ENCODE assay signal across 21 cellular contexts in genomic region chr17:82258555-82258954, GRCh38. TPM values are rescaled to one million over a fixed set of nuclear protein-coding genes. Genes with fewer than 3 reads are reported as not detected.
DNase-seq lines count a peak whose midpoint lies in the region; ATAC-seq and TF ChIP-seq lines count a peak whose summit lies in the region.
"Had no signal": no experiment of that assay in that cellular context is flagged by ENCODE, and none has a peak within 500 bp of the region (broad histone marks: within the 10 kb centered on the region; RNA-seq: fewer than 3 reads in every experiment).

No MANE protein-coding gene starts in this region.

- H3K27ac ChIP-seq in ACC112 (ENCODE audit: low read depth, low read length) (peak overlapping the region; percentile 29; the same call in 1 of the 2 replicates), suprapubic skin (no peak overlapping the region)
- H3K27ac ChIP-seq in CD4-positive, CD25-positive, alpha-beta regulatory T cell (ENCODE audit: insufficient read depth, low read length, poor library complexity, severe bottlenecking), result no peak overlapping the region

- H3K4me1 ChIP-seq in ACC112 (ENCODE audit: control insufficient read depth, insufficient read depth, low read length, unreplicated experiment) (no peaks in the 10 kb centered on the region), suprapubic skin (peaks cover 4% of the 10 kb centered on the region)
- no peaks in the 10 kb centered on the region for H3K4me1 ChIP-seq in CD4-positive, CD25-positive, alpha-beta regulatory T cell (ENCODE audit: control insufficient read depth, insufficient read depth, low read length, poor library complexity, severe bottlenecking)
- H3K4me1 ChIP-seq: BE2C had no signal

- peaks cover 0 to 1% (median 0%) of the 10 kb centered on the region in 7 donors for H3K9me3 Mint-ChIP-seq in CD4-positive, CD25-positive, alpha-beta regulatory T cell
- no peaks in the 10 kb centered on the region for H3K9me3 Mint-ChIP-seq in activated T-helper 1 cell treated with anti-CD3 and anti-CD28 coated beads, Interleukin-12 subunit alpha, Interleukin-12 subunit beta, Interleukin-2, Interleukin-4 antibody, amounts not matched to agents 30 ng/mL and 10 ng/mL and 1 ng/mL, durations not matched to agents 14 hours and 24 hours and 36 hours
- no peaks in the 10 kb centered on the region for H3K9me3 Mint-ChIP-seq in naive B cell

- intact Hi-C loops in activated T-helper 1 cell treated with anti-CD3 and anti-CD28 coated beads, Interleukin-12 subunit alpha, Interleukin-12 subunit beta, Interleukin-2, Interleukin-4 antibody, amounts not matched to agents 30 ng/mL and 10 ng/mL and 1 ng/mL, durations not matched to agents 14 hours and 24 hours and 36 hours (cut with micrococcal nuclease), result no loop called here
- intact Hi-C loops in Right ventricle myocardium inferior (cut with DNase I), result no loop called here

- H3K4me3 Mint-ChIP-seq in CD4-positive, CD25-positive, alpha-beta regulatory T cell, result no peak overlapping the region
- no peak overlapping the region for H3K4me3 Mint-ChIP-seq in activated T-helper 1 cell treated with anti-CD3 and anti-CD28 coated beads, Interleukin-12 subunit alpha, Interleukin-12 subunit beta, Interleukin-2, Interleukin-4 antibody, amounts not matched to agents 30 ng/mL and 10 ng/mL and 1 ng/mL, durations not matched to agents 14 hours and 24 hours and 36 hours
- no peak overlapping the region for H3K4me3 Mint-ChIP-seq in naive B cell

- no peak for TF ChIP-seq POLR2A in suprapubic skin (IDR thresholded peaks at IDR 0.05)

- peaks cover 53% of the 10 kb centered on the region for H3K36me3 Mint-ChIP-seq in CD4-positive, CD25-positive, alpha-beta regulatory T cell
- peaks cover 71% of the 10 kb centered on the region for H3K36me3 Mint-ChIP-seq in activated T-helper 1 cell treated with anti-CD3 and anti-CD28 coated beads, Interleukin-12 subunit alpha, Interleukin-12 subunit beta, Interleukin-2, Interleukin-4 antibody, amounts not matched to agents 30 ng/mL and 10 ng/mL and 1 ng/mL, durations not matched to agents 14 hours and 24 hours and 36 hours (ENCODE audit: low read depth)
- peaks cover 22 to 31% of the 10 kb centered on the region in 2 donors for H3K36me3 Mint-ChIP-seq in naive B cell

- H3K4me1 Mint-ChIP-seq in CD4-positive, CD25-positive, alpha-beta regulatory T cell, result peaks cover 7 to 36% (median 27%) of the 10 kb centered on the region in 4 donors
- peaks cover 8% of the 10 kb centered on the region for H3K4me1 Mint-ChIP-seq in activated T-helper 1 cell treated with anti-CD3 and anti-CD28 coated beads, Interleukin-12 subunit alpha, Interleukin-12 subunit beta, Interleukin-2, Interleukin-4 antibody, amounts not matched to agents 30 ng/mL and 10 ng/mL and 1 ng/mL, durations not matched to agents 14 hours and 24 hours and 36 hours (ENCODE audit: low read depth)
- H3K4me1 Mint-ChIP-seq in naive B cell, result peaks cover 13 to 32% (median 19%) of the 10 kb centered on the region in 3 donors

- H3K36me3 ChIP-seq in ACC112 (ENCODE audit: insufficient read depth, low read length) (peaks cover 77% of the 10 kb centered on the region), suprapubic skin (peaks cover 96% of the 10 kb centered on the region)
- H3K36me3 ChIP-seq in CD4-positive, CD25-positive, alpha-beta regulatory T cell (ENCODE audit: control insufficient read depth, insufficient read depth, low read length), result peaks cover 74% of the 10 kb centered on the region

- H3K27me3 Mint-ChIP-seq in CD4-positive, CD25-positive, alpha-beta regulatory T cell, result no peaks in the 10 kb centered on the region
- no peaks in the 10 kb centered on the region for H3K27me3 Mint-ChIP-seq in activated T-helper 1 cell treated with anti-CD3 and anti-CD28 coated beads, Interleukin-12 subunit alpha, Interleukin-12 subunit beta, Interleukin-2, Interleukin-4 antibody, amounts not matched to agents 30 ng/mL and 10 ng/mL and 1 ng/mL, durations not matched to agents 14 hours and 24 hours and 36 hours (ENCODE audit: insufficient read depth)
- no peaks in the 10 kb centered on the region for H3K27me3 Mint-ChIP-seq in naive B cell

- no peak overlapping the region for H2AFZ ChIP-seq in ACC112 (ENCODE audit: low read length, unreplicated experiment)

- no peak for TF ChIP-seq CTCF in suprapubic skin (IDR thresholded peaks at IDR 0.05)

- ATAC-seq in CD4-positive, CD25-positive, alpha-beta regulatory T cell (ENCODE audit: low read depth in 2 of 2), result no peak
- no peak for ATAC-seq in naive B cell (ENCODE audit: low read depth in 2 of 2)
- ATAC-seq in Right ventricle myocardium inferior, result no peak
- ATAC-seq: HCT116 had no signal

- TF ChIP-seq EP300 in suprapubic skin (IDR thresholded peaks at IDR 0.05), result no peak

- DNase-seq in CD4-positive, CD25-positive, alpha-beta regulatory T cell, result no peak
- no peak for DNase-seq in activated T-helper 1 cell treated with anti-CD3 and anti-CD28 coated beads, Interleukin-12 subunit alpha, Interleukin-12 subunit beta, Interleukin-2, Interleukin-4 antibody, amounts not matched to agents 30 ng/mL and 10 ng/mL and 1 ng/mL, durations not matched to agents 14 hours and 24 hours and 36 hours (ENCODE audit: low spot score)
- no peak for DNase-seq in naive B cell
- no peak for DNase-seq in suprapubic skin (ENCODE audit: low spot score in 2 of 2)
- DNase-seq in Right ventricle myocardium inferior (ENCODE audit: missing footprints), result no peak
- no peak for DNase-seq in DMS153 treated with DMSO at 0.1 percent for 48 hours (lab: John Stamatoyannopoulos, UW; ENCODE audit: unreplicated experiment)
- DNase-seq: activated gamma-delta T cell treated with Interleukin-2 at 50 U/mL for 16 hours; BE2C; kidney glomerular epithelial cell; mesendoderm; NCI-H1436; NCI-H524; stimulated activated CD4-positive, alpha-beta T cell treated with anti-CD3 and anti-CD28 coated beads, Interleukin-1b, Interleukin-23, amount 100 ng/mL, for 48 hours; stimulated activated naive CD4-positive, alpha-beta T cell had no signal

- 74% methylated on average over 5 of the region's 5 CpGs for WGBS in suprapubic skin

- H3K27ac Mint-ChIP-seq in CD4-positive, CD25-positive, alpha-beta regulatory T cell, result peak overlapping the region in 2 of 3 donors; percentile 13 to 16
- H3K27ac Mint-ChIP-seq in activated T-helper 1 cell treated with anti-CD3 and anti-CD28 coated beads, Interleukin-12 subunit alpha, Interleukin-12 subunit beta, Interleukin-2, Interleukin-4 antibody, amounts not matched to agents 30 ng/mL and 10 ng/mL and 1 ng/mL, durations not matched to agents 14 hours and 24 hours and 36 hours, result peak overlapping the region; percentile 3
- H3K27ac Mint-ChIP-seq in naive B cell, result peak overlapping the region in 4 of 6 donors; percentile 18 to 70 (median 56)

- H3K9me3 ChIP-seq in CD4-positive, CD25-positive, alpha-beta regulatory T cell (ENCODE audit: control insufficient read depth in 2 of 2, low read length in 2 of 2), result no peaks in the 10 kb centered on the region
- no peaks in the 10 kb centered on the region for H3K9me3 ChIP-seq in suprapubic skin
- H3K9me3 ChIP-seq: prostate gland, tibial nerve had no signal

- peaks cover 81% of the 10 kb centered on the region for H3K79me2 ChIP-seq in ACC112 (ENCODE audit: control insufficient read depth, insufficient read depth, low read length, unreplicated experiment)

- H3K4me3 ChIP-seq in ACC112 (ENCODE audit: low read depth, low read length) (no peak overlapping the region), suprapubic skin (no peak overlapping the region)
- H3K4me3 ChIP-seq in CD4-positive, CD25-positive, alpha-beta regulatory T cell (ENCODE audit: low read depth, low read length), result no peak overlapping the region
- H3K4me3 ChIP-seq: prostate gland, tibial nerve had no signal

- H3K27me3 ChIP-seq in ACC112 (ENCODE audit: insufficient read depth, low read length) (no peaks in the 10 kb centered on the region), suprapubic skin (no peaks in the 10 kb centered on the region)
- H3K27me3 ChIP-seq in CD4-positive, CD25-positive, alpha-beta regulatory T cell (ENCODE audit: control insufficient read depth, insufficient read depth, low read length), result no peaks in the 10 kb centered on the region
- H3K27me3 ChIP-seq: BE2C, tibial nerve had no signal

RNA-seq across cellular contexts. Expression of gene CSNK1D, which starts 14.9 kb away (rescaled TPM):
- 333 TPM for total RNA-seq in CD4-positive, CD25-positive, alpha-beta regulatory T cell
- 10 to 100 TPM; 41.2 to 50.3 (median 48.6) TPM for polyA plus RNA-seq in CD4-positive, CD25-positive, alpha-beta regulatory T cell
- 154 and 161 TPM in 2 replicates for total RNA-seq in activated T-helper 1 cell treated with anti-CD3 and anti-CD28 coated beads, Interleukin-12 subunit alpha, Interleukin-12 subunit beta, Interleukin-2, Interleukin-4 antibody, amounts not matched to agents 30 ng/mL and 10 ng/mL and 1 ng/mL, durations not matched to agents 14 hours and 24 hours and 36 hours
- polyA plus RNA-seq in naive B cell (ENCODE audit: low read depth in 6 of 6), result 10 to 100 TPM; 27.7 to 78.6 (median 63.4) TPM
- total RNA-seq in suprapubic skin (100 to 1,000 TPM in 1 of 4 donors, 10 to 100 TPM in 3; 52.3 to 142 (median 58.8) TPM), Right ventricle myocardium inferior (62.6 TPM)

RNA-seq across cellular contexts. Expression of gene SLC16A3, which starts 29.7 kb away (rescaled TPM):
- total RNA-seq in CD4-positive, CD25-positive, alpha-beta regulatory T cell, result 52.5 TPM
- polyA plus RNA-seq in CD4-positive, CD25-positive, alpha-beta regulatory T cell, result 1 to 10 TPM; 1.5 to 3.3 (median 2.2) TPM
- 111 and 115 TPM in 2 replicates for total RNA-seq in activated T-helper 1 cell treated with anti-CD3 and anti-CD28 coated beads, Interleukin-12 subunit alpha, Interleukin-12 subunit beta, Interleukin-2, Interleukin-4 antibody, amounts not matched to agents 30 ng/mL and 10 ng/mL and 1 ng/mL, durations not matched to agents 14 hours and 24 hours and 36 hours
- 1 to 10 TPM; 1.9 to 3.6 (median 1.9) TPM for polyA plus RNA-seq in naive B cell (ENCODE audit: low read depth in 6 of 6)
- 1 to 10 TPM; 3.6 to 7.6 (median 4.5) TPM for total RNA-seq in suprapubic skin
- total RNA-seq in Right ventricle myocardium inferior, result 10.4 TPM

RNA-seq across cellular contexts. Expression of gene CCDC57, which starts 45.9 kb away (rescaled TPM):
- 76.6 TPM for total RNA-seq in CD4-positive, CD25-positive, alpha-beta regulatory T cell
- 10 to 100 TPM; 27.7 to 38.9 (median 33.7) TPM for polyA plus RNA-seq in CD4-positive, CD25-positive, alpha-beta regulatory T cell
- 59.5 and 60.8 TPM in 2 replicates for total RNA-seq in activated T-helper 1 cell treated with anti-CD3 and anti-CD28 coated beads, Interleukin-12 subunit alpha, Interleukin-12 subunit beta, Interleukin-2, Interleukin-4 antibody, amounts not matched to agents 30 ng/mL and 10 ng/mL and 1 ng/mL, durations not matched to agents 14 hours and 24 hours and 36 hours
- polyA plus RNA-seq in naive B cell (ENCODE audit: low read depth in 6 of 6), result 10 to 100 TPM; 15.9 to 31.8 (median 26.5) TPM
- total RNA-seq in suprapubic skin (10 to 100 TPM; 16.1 to 29.8 (median 20.3) TPM), Right ventricle myocardium inferior (7.9 TPM)

RNA-seq across cellular contexts. Expression of gene CD7, which starts 58.9 kb away (rescaled TPM):
- total RNA-seq in CD4-positive, CD25-positive, alpha-beta regulatory T cell, result 140 TPM
- 10 to 100 TPM; 56.3 to 76.9 (median 68.3) TPM for polyA plus RNA-seq in CD4-positive, CD25-positive, alpha-beta regulatory T cell
- 454 and 455 TPM in 2 replicates for total RNA-seq in activated T-helper 1 cell treated with anti-CD3 and anti-CD28 coated beads, Interleukin-12 subunit alpha, Interleukin-12 subunit beta, Interleukin-2, Interleukin-4 antibody, amounts not matched to agents 30 ng/mL and 10 ng/mL and 1 ng/mL, durations not matched to agents 14 hours and 24 hours and 36 hours
- 1 to 10 TPM in 2 of 6 donors, under 1 TPM in 2, not detected in 2; 0.50 to 1.5 (median 1.0) TPM for polyA plus RNA-seq in naive B cell (ENCODE audit: low read depth in 6 of 6)
- total RNA-seq in suprapubic skin, result 1 to 10 TPM in 3 of 4 donors, under 1 TPM in 1; 0.29 to 4.4 (median 1.6) TPM
- total RNA-seq in Right ventricle myocardium inferior, result 0.73 TPM
- total RNA-seq: glomerular endothelial cell had no signal
- polyA plus RNA-seq: fibroblast of lung, neural cell had no signal

Comparison
In these comparisons a context has a peak if more than half of its experiments do, and no peak if none do; other contexts are left out.
1. H3K27ac Mint-ChIP-seq: peak in every context shown above with its lines; median percentile 56 in naive B cell; 14 in CD4-positive, CD25-positive, alpha-beta regulatory T cell; 3 in activated T-helper 1 cell treated with anti-CD3 and anti-CD28 coated beads, Interleukin-12 subunit alpha, Interleukin-12 subunit beta, Interleukin-2, Interleukin-4 antibody, amounts not matched to agents 30 ng/mL and 10 ng/mL and 1 ng/mL, durations not matched to agents 14 hours and 24 hours and 36 hours.